Comparison of ENCODE assay signal across 8 cellular contexts in the genomic region with DNA sequence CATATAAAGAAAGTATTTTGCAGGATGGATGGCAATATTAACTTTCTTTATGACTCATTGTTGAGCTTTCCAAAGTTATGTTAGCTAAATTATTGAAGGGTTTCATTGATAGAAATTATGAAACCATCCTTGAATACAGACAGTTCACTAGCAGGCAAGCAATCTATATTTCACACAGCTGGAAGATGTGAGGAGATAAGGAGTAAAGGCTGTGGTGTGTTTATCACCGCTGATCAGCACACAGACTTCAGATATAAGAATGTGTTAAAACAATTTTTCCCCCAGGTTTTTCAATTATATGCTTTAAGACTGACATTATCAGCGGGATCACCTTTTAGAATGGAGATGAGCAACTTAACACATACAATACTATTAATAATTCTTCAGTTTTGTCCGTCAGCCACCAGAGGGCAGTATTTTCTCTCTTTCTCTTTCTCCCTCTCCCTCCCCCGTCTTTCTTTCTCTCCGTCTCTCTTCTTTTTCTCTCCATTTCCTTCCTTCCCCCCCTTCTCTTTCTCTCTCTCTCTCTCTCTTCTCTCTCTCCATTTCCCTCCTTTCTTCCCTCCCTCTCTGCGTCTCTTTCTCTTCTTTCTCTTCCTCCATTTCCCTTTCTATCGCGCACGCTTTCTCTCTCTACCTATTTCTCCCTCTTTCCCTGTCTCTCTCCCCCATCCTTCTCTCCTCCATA.
A peak's percentile ranks its signal among the peaks of the same experiment; 100 is the strongest.
DNase-seq lines count a peak whose midpoint lies in the region; ATAC-seq and TF ChIP-seq lines count a peak whose summit lies in the region.

No MANE protein-coding gene starts in this region.

- H3K27me3 ChIP-seq in DND-41 (ENCODE audit: insufficient read depth, low read length, poor library complexity) (peaks cover 1% of the 10 kb centered on the region), HAP-1 (ENCODE audit: low read depth) (no peaks in the 10 kb centered on the region), esophagus (ENCODE audit: control insufficient read depth in 1 of 2, insufficient read depth in 2 of 2, low read length in 2 of 2) (no peaks in the 10 kb centered on the region), mucosa of rectum (ENCODE audit: control insufficient read depth in 2 of 2, insufficient read depth in 2 of 2, low read length in 2 of 2) (no peaks in the 10 kb centered on the region), vagina (no peaks in the 10 kb centered on the region)

- H3K79me2 ChIP-seq in DND-41 (ENCODE audit: insufficient read depth, low read length), result no peaks in the 10 kb centered on the region

- TF ChIP-seq CTCF in DND-41 (IDR thresholded peaks at IDR 0.05; ENCODE audit: borderline replicate concordance, extremely low read depth, low read length, poor library complexity, severe bottlenecking) (peak; percentile 81), WI38 (IDR thresholded peaks at IDR 0.05; ENCODE audit: low read depth, low read length) (peak; percentile 25; the same call in 1 of the 2 replicates), vagina (IDR thresholded peaks at IDR 0.05) (peak; percentile 50 to 77 (median 72))

- H3K9me3 ChIP-seq in DND-41 (ENCODE audit: insufficient read depth, low read length, severe bottlenecking) (no peaks in the 10 kb centered on the region), HAP-1 (no peaks in the 10 kb centered on the region), esophagus (ENCODE audit: control insufficient read depth in 2 of 2, insufficient read depth in 1 of 2, low read depth in 1 of 2, low read length in 1 of 2) (no peaks in the 10 kb centered on the region), mucosa of rectum (ENCODE audit: control insufficient read depth in 2 of 2, low read length in 2 of 2) (no peaks in the 10 kb centered on the region), vagina (no peaks in the 10 kb centered on the region)

- intact Hi-C loops in vagina (cut with DNase I), result loop anchor here (5.0 to 10.0 kb wide), 2 partner anchors 283 to 391 kb away; partner anchors contain the start of gene ITGA8

- in situ Hi-C loops in HAP-1 (cut with MboI; ENCODE audit: low sequenced_read_pairs), result loop anchor here (10.0 kb wide), 1 partner anchor 311 kb away; no protein-coding TSS in a partner anchor

- DNase-seq in DND-41 (peak; percentile 41), HAP-1 (ENCODE audit: low spot score in 2 of 2) (peak; percentile 60 to 65), NCI-H2029 (lab: John Stamatoyannopoulos, UW) (peak; percentile 2), vagina (ENCODE audit: extremely low spot score in 2 of 2) (no peak)

- H3K27ac ChIP-seq in DND-41 (ENCODE audit: low read length), result no peak overlapping the region
- H3K27ac ChIP-seq in esophagus (ENCODE audit: low read depth in 2 of 2, low read length in 1 of 2), result no peak overlapping the region
- no peak overlapping the region for H3K27ac ChIP-seq in mucosa of rectum (ENCODE audit: low read depth in 2 of 2, low read length in 2 of 2)
- H3K27ac ChIP-seq in vagina, result no peak overlapping the region

- H3K36me3 ChIP-seq in DND-41 (ENCODE audit: insufficient read depth, low read length), result no peaks in the 10 kb centered on the region
- no peaks in the 10 kb centered on the region for H3K36me3 ChIP-seq in HAP-1 (replicated peaks)
- no peaks in the 10 kb centered on the region for H3K36me3 ChIP-seq in esophagus (ENCODE audit: control insufficient read depth in 2 of 2, insufficient read depth in 2 of 2, low read length in 1 of 2)
- no peaks in the 10 kb centered on the region for H3K36me3 ChIP-seq in mucosa of rectum (ENCODE audit: control insufficient read depth in 2 of 2, insufficient read depth in 2 of 2, low read length in 2 of 2)
- H3K36me3 ChIP-seq in vagina, result no peaks in the 10 kb centered on the region

- H3K4me3 ChIP-seq in DND-41 (ENCODE audit: low read depth in 1 of 2, low read length in 2 of 2) (peak overlapping the region in 1 of 2 experiments; percentile 44; a peak in 2 of 4 replicates), HAP-1 (0 out of 2 replicates have a peak overlapping the region, but pooled peaks have one; percentile 6), WI38 (ENCODE audit: low read depth, low read length) (peak overlapping the region; percentile 60), esophagus (ENCODE audit: low read depth in 1 of 2, low read length in 2 of 2) (peak overlapping the region; percentile 10 to 33), mucosa of rectum (ENCODE audit: low read length in 2 of 2) (peak overlapping the region; percentile 44 to 70), vagina (peak overlapping the region; percentile 11 to 29)

- no peak for TF ChIP-seq POLR2A in vagina (IDR thresholded peaks at IDR 0.05)

- H3K4me2 ChIP-seq in DND-41 (ENCODE audit: insufficient read depth, low read length), result peak overlapping the region; percentile 62

- H3K4me1 ChIP-seq in DND-41 (ENCODE audit: insufficient read depth, low read length) (peaks cover 9% of the 10 kb centered on the region), HAP-1 (no peaks in the 10 kb centered on the region), esophagus (ENCODE audit: control insufficient read depth in 2 of 2, insufficient read depth in 2 of 2, low read length in 1 of 2) (no peaks in the 10 kb centered on the region), mucosa of rectum (ENCODE audit: control insufficient read depth in 2 of 2, insufficient read depth in 2 of 2, low read length in 2 of 2) (no peaks in the 10 kb centered on the region), vagina (peaks cover 3% of the 10 kb centered on the region)

- WGBS in esophagus, 2 donors, result 16 to 21% methylated on average over 9 of the region's 9 CpGs

- ATAC-seq in DND-41 (ENCODE audit: insufficient read depth, low read depth), result peak; percentile 86
- no peak for ATAC-seq in HG03025 (IDR thresholded peaks at IDR 0.05; ENCODE audit: low FRiP score, unreplicated experiment)

- H3K9ac ChIP-seq in DND-41 (ENCODE audit: low read depth, low read length) (no peak overlapping the region), mucosa of rectum (ENCODE audit: low read depth in 1 of 2, low read length in 2 of 2) (peak overlapping the region in 1 of 2 donors; percentile 19)

- H2AFZ ChIP-seq in DND-41 (ENCODE audit: low read depth, low read length), result peak overlapping the region; percentile 85

- H4K20me1 ChIP-seq in DND-41 (ENCODE audit: insufficient read depth, low read length), result no peaks in the 10 kb centered on the region

Comparison
In these comparisons a context has a peak if more than half of its experiments do, and no peak if none do; other contexts are left out.
1. DNase-seq: peak in DND-41 (single experiment), HAP-1 (2 of 2) and NCI-H2029 (single experiment); none in vagina (0 of 2).
2. CTCF ChIP-seq: peak in every context shown above with its lines; median percentile 81 in DND-41; 72 in vagina; 25 in WI38.